In genomic region chr7:25686493-25686892, GRCh38 we compare ENCODE assay signal across 6 cellular contexts.
"Had no signal": no experiment of that assay in that cellular context is flagged by ENCODE, and none has a peak within 500 bp of the region (broad histone marks: within the 10 kb centered on the region; RNA-seq: fewer than 3 reads in every experiment).

No MANE protein-coding gene starts in this region.

- H3K27ac Mint-ChIP-seq: H9 had no signal

- H3K4me3 ChIP-seq: GM23338, K562 had no signal

- ATAC-seq: GM23338, K562 had no signal

- H3K4me2 ChIP-seq: GM23338 had no signal

- H2AFZ ChIP-seq: GM23338 had no signal

- H3K9me3 Mint-ChIP-seq: GM23338, H9 had no signal

- DNase-seq: H9, HCEC 1CT, IMR-90, KG1 had no signal

- H3K4me1 Mint-ChIP-seq: GM23338 had no signal

- H3K4me3 Mint-ChIP-seq: GM23338, H9 had no signal
